In the genomic region with DNA sequence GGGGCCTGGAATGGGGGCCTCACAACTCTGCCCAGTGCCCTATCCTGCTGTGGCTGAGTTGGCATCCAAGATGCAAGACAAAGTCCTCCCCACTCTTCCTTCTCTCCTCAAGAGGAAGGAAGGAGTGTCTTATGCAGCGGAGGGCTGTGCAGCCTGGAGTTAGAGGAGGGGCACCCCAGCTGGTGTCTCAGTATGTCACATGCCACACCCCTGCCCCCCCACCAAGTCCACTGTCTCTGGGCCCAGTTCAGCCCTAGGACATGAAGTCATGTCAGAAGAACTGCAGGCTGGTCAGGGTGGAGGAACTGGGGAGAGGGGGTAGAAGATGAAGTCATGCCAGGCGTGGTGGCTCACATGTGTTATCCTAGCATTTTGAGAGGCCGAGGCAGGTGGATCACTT, we compare ENCODE assay signal across 13 cellular contexts. TPM values are rescaled to one million over a fixed set of nuclear protein-coding genes. Genes with fewer than 3 reads are reported as not detected.
"Had no signal": no experiment of that assay in that cellular context is flagged by ENCODE, and none has a peak within 500 bp of the region (broad histone marks: within the 10 kb centered on the region; RNA-seq: fewer than 3 reads in every experiment).

No MANE protein-coding gene starts in this region.

- H3K36me3 ChIP-seq: left ventricle myocardium inferior, sigmoid colon, spleen had no signal

- DNase-seq: activated CD4-positive, alpha-beta T cell treated with anti-CD3 and anti-CD28 coated beads, Interleukin-2, amount 10 ng/mL, durations not matched to agents 24 days and 14 days; activated CD8-positive, alpha-beta T cell treated with anti-CD3 and anti-CD28 coated beads for 36 hours; activated naive CD4-positive, alpha-beta T cell treated with anti-CD3 and anti-CD28 coated beads for 36 hours; activated T-cell treated with anti-CD3 and anti-CD28 coated beads, Interleukin-2, amount 50 U/mL, for 24 hours; caudate nucleus; dorsolateral prefrontal cortex; foreskin keratinocyte; kidney; left ventricle myocardium inferior; sigmoid colon; spleen; stimulated activated naive CD4-positive, alpha-beta T cell had no signal

- H2AFZ ChIP-seq: parathyroid adenoma had no signal

- H3K4me1 ChIP-seq: foreskin keratinocyte, left ventricle myocardium inferior, parathyroid adenoma, sigmoid colon had no signal

- ATAC-seq: activated CD8-positive, alpha-beta T cell treated with anti-CD3 and anti-CD28 coated beads for 36 hours; foreskin keratinocyte had no signal

- H3K27me3 ChIP-seq: foreskin keratinocyte, sigmoid colon had no signal

- H3K79me2 ChIP-seq: parathyroid adenoma had no signal

- H3K4me3 ChIP-seq: dorsolateral prefrontal cortex, left ventricle myocardium inferior, sigmoid colon, spleen had no signal

- H3K27ac ChIP-seq: dorsolateral prefrontal cortex, foreskin keratinocyte, left ventricle myocardium inferior, parathyroid adenoma, sigmoid colon had no signal

- H3K9me3 ChIP-seq: sigmoid colon had no signal

RNA-seq across cellular contexts. Expression of a gene that starts 28.0 kb away (rescaled TPM):
- total RNA-seq: sigmoid colon had no signal
